Comparison of ENCODE assay signal across 8 cellular contexts in the genomic region with DNA sequence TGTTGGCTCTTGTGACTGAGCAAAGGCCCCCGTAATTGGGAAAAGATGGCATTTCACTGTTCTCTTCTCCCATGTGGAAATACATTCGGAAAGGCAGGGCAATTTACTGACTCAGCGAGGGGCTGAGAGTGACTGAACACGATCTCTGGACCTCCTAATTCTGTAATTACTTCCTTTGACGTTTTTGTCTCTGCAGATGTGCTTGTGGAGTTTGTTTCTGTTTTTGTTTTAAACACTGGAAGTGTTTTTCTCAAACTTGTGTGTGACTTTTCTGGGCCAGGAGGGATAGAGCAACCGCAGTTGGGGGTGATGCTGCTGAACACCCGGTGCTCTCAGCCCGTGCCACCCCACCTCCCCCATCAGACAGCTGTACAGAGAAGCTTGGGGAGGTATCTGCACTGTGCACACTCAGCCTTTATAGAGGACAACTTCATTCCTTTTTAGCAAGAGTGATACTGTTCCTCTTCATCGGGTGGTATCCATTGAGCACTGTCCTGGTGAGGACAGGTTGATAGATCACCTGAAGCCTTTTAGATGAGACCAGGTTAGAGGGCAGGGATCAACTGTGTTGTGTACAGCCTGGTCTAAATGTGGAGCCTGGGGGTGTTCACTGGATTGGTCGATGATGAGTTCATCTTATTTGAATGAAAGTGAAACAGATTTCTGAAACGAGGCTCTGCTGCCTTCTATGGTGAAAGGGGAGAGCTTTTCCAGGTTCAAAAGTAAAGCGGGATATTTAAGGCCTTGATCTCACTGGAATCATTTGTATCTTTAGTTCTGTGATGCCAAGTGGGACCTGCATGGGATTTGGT.
DNase-seq lines count a peak whose midpoint lies in the region; ATAC-seq, FAIRE-seq and TF ChIP-seq lines count a peak whose summit lies in the region.

No MANE protein-coding gene starts in this region.

- H3K4me3 ChIP-seq in GM12878, result peak overlapping the region; percentile 56

- no peaks in the 10 kb centered on the region for H3K9me3 ChIP-seq in GM12878 (replicated peaks; ENCODE audit: control insufficient read depth, insufficient read depth, low read length)

- peak; percentile 71 for FAIRE-seq in GM12878 (lab: Jason Lieb, UNC)

- peak; percentile 44 for DNase-seq in GM04503 (ENCODE audit: low read depth)
- peak; percentile 53 for DNase-seq in GM12878 (ENCODE audit: low read depth, low spot score)
- DNase-seq in medulla oblongata (ENCODE audit: extremely low spot score), result peak; percentile 70
- DNase-seq in progenitor cell of endocrine pancreas (ENCODE audit: low spot score, unreplicated experiment), result no peak
- no peak for DNase-seq in NCI-H446 (lab: John Stamatoyannopoulos, UW)
- DNase-seq in GF-D8 (lab: John Stamatoyannopoulos, UW), result no peak

- no peaks in the 10 kb centered on the region for H3K9me3 Mint-ChIP-seq in progenitor cell of endocrine pancreas (ENCODE audit: low read depth)

- peak; percentile 55 for TF ChIP-seq RAD21 in GM12878 (IDR thresholded peaks at IDR 0.05; ENCODE audit: insufficient read depth, low read depth, low read length)

- no peak overlapping the region; the same call in 1 of the 2 replicates for H2AFZ ChIP-seq in GM12878 (ENCODE audit: control insufficient read depth, low read depth, low read length)

- H3K36me3 Mint-ChIP-seq in progenitor cell of endocrine pancreas (ENCODE audit: insufficient read depth), result peaks cover 1% of the 10 kb centered on the region

- CTCF ChIA-PET in GM12878 (lab: Yijun Ruan, JAX), result interaction anchor here (0.6 to 10.4 kb wide), 16 partner anchors 11 to 128 kb away, joined by 3 to 64 read pairs (median 3); no protein-coding TSS in a partner anchor

- SMC1A ChIA-PET in GM12878 (lab: Charles Lee; ENCODE audit: uncharacterized antibody, unreplicated experiment), result interaction anchor here (0.9 to 3.5 kb wide), 26 partner anchors 10 to 129 kb away, joined by 3 to 28 read pairs (median 4); no protein-coding TSS in a partner anchor

- H4K20me1 ChIP-seq in GM12878 (ENCODE audit: control insufficient read depth, insufficient read depth), result no peaks in the 10 kb centered on the region

- peaks cover 66% of the 10 kb centered on the region for H3K79me2 ChIP-seq in GM12878 (ENCODE audit: control insufficient read depth, insufficient read depth, low read length)

- in situ Hi-C loops in GM12878 (cut with MboI), result no loop called here

- ATAC-seq in GM19463 (IDR thresholded peaks at IDR 0.05; ENCODE audit: unreplicated experiment), result peak; percentile 87
- ATAC-seq in HG03469 (IDR thresholded peaks at IDR 0.05; ENCODE audit: unreplicated experiment), result peak; percentile 68
- peak; percentile 91 for ATAC-seq in GM12878

- RAD21 ChIA-PET in GM12878 (lab: Charles Lee; ENCODE audit: unreplicated experiment), result interaction anchor here (0.6 to 7.8 kb wide), 16 partner anchors 11 to 186 kb away, joined by 3 to 52 read pairs (median 6); a partner anchor contains a TSS

- TF ChIP-seq EP300 in GM12878 (IDR thresholded peaks at IDR 0.05; ENCODE audit: borderline replicate concordance in 1 of 2, control insufficient read depth in 1 of 2, low read depth in 2 of 2, low read length in 2 of 2), result no peak

- no peaks in the 10 kb centered on the region for H3K27me3 Mint-ChIP-seq in progenitor cell of endocrine pancreas

- peaks cover 37% of the 10 kb centered on the region for H3K4me1 ChIP-seq in GM12878 (ENCODE audit: control insufficient read depth, insufficient read depth, low read length)

- H3K27ac ChIP-seq in GM12878 (ENCODE audit: control insufficient read depth, insufficient read depth), result peak overlapping the region; percentile 83

- H3K9ac ChIP-seq in GM12878 (ENCODE audit: control insufficient read depth, insufficient read depth, low read length), result peak overlapping the region; percentile 33

- no peaks in the 10 kb centered on the region for H3K27me3 ChIP-seq in GM12878 (replicated peaks in 1 of 2; ENCODE audit: control insufficient read depth in 2 of 2, insufficient read depth in 2 of 2, low read length in 1 of 2)

- TF ChIP-seq POLR2A in GM12878 (IDR thresholded peaks at IDR 0.05; ENCODE audit: low read depth, low read length), result no peak; the same call in none of the 2 replicates

- WGBS in GM12878 (ENCODE audit: insufficient coverage, insufficient replicate concordance, low lambda C conversion rate, missing lambda C conversion rate), result 43% methylated on average over 12 of the region's 12 CpGs

- TF ChIP-seq CTCF in GM12878 (IDR thresholded peaks at IDR 0.05 in 2 of 3, conservative IDR thresholded peaks at IDR 0.05 in 1 of 3; ENCODE audit: control insufficient read depth in 2 of 3, extremely low read depth in 1 of 3, insufficient read depth in 1 of 3, low read depth in 3 of 3, low read length in 3 of 3) (peak; percentile 13 to 44 (median 25); a peak in 4 of 6 replicates), progenitor cell of endocrine pancreas (IDR thresholded peaks at IDR 0.05; ENCODE audit: unreplicated experiment) (no peak)

- H3K4me1 Mint-ChIP-seq in progenitor cell of endocrine pancreas (ENCODE audit: low read depth), result peaks cover 31% of the 10 kb centered on the region

- peaks cover 9 to 12% of the 10 kb centered on the region in 2 experiments; a peak in 3 of 4 replicates for H3K36me3 ChIP-seq in GM12878 (ENCODE audit: control insufficient read depth in 2 of 2, insufficient read depth in 2 of 2, low read length in 1 of 2)

- BruUV-seq in GM12878 (replicated peaks; lab: Mats Ljungman, UMichigan), result TSS peak; percentile 1

- POLR2A ChIA-PET in GM12878 (lab: Charles Lee), result interaction anchor here (1.0 to 1.9 kb wide), 7 partner anchors 10 to 128 kb away, joined by 3 to 5 read pairs (median 4); no protein-coding TSS in a partner anchor

- no peak overlapping the region for H3K27ac Mint-ChIP-seq in progenitor cell of endocrine pancreas

- intact Hi-C loops in GM12878 (cut with micrococcal nuclease; ENCODE audit: unreplicated experiment), result loop anchor here (2.0 kb wide), 1 partner anchor 77 kb away; no protein-coding TSS in a partner anchor

- H3K4me2 ChIP-seq in GM12878 (ENCODE audit: control insufficient read depth, insufficient read depth), result peak overlapping the region; percentile 92

- H3K4me3 Mint-ChIP-seq in progenitor cell of endocrine pancreas (ENCODE audit: low read depth), result no peak overlapping the region

TF ChIP-seq in GM12878, 131 proteins besides CTCF, POLR2A, EP300 and RAD21 (continues in another document):
- TF ChIP-seq EED (IDR thresholded peaks at IDR 0.05; ENCODE audit: low read depth), result peak; percentile 47; the same call in 1 of the 2 replicates
- 0 out of 2 replicates have a peak, but pooled peaks have one; percentile 20 for TF ChIP-seq ASH2L (IDR thresholded peaks at IDR 0.05; ENCODE audit: borderline replicate concordance, low read depth)
- TF ChIP-seq STAT1 (conservative IDR thresholded peaks at IDR 0.05), result no peak
- TF ChIP-seq ATF7 (IDR thresholded peaks at IDR 0.05; ENCODE audit: low read depth), result peak; percentile 93
- TF ChIP-seq TCF3 (IDR thresholded peaks at IDR 0.05; ENCODE audit: borderline replicate concordance, insufficient read depth, low read depth, low read length), result peak; percentile 73; the same call in 1 of the 2 replicates
- TF ChIP-seq, protein P1, sequence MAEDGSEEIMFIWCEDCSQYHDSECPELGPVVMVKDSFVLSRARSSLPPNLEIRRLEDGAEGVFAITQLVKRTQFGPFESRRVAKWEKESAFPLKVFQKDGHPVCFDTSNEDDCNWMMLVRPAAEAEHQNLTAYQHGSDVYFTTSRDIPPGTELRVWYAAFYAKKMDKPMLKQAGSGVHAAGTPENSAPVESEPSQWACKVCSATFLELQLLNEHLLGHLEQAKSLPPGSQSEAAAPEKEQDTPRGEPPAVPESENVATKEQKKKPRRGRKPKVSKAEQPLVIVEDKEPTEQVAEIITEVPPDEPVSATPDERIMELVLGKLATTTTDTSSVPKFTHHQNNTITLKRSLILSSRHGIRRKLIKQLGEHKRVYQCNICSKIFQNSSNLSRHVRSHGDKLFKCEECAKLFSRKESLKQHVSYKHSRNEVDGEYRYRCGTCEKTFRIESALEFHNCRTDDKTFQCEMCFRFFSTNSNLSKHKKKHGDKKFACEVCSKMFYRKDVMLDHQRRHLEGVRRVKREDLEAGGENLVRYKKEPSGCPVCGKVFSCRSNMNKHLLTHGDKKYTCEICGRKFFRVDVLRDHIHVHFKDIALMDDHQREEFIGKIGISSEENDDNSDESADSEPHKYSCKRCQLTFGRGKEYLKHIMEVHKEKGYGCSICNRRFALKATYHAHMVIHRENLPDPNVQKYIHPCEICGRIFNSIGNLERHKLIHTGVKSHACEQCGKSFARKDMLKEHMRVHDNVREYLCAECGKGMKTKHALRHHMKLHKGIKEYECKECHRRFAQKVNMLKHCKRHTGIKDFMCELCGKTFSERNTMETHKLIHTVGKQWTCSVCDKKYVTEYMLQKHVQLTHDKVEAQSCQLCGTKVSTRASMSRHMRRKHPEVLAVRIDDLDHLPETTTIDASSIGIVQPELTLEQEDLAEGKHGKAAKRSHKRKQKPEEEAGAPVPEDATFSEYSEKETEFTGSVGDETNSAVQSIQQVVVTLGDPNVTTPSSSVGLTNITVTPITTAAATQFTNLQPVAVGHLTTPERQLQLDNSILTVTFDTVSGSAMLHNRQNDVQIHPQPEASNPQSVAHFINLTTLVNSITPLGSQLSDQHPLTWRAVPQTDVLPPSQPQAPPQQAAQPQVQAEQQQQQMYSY (CRISPR knock-in tag; IDR thresholded peaks at IDR 0.05), result no peak
- peak; percentile 4; the same call in 1 of the 2 replicates for TF ChIP-seq SMC3 (IDR thresholded peaks at IDR 0.05; ENCODE audit: borderline replicate concordance, low read length)
- TF ChIP-seq ETV6 (conservative IDR thresholded peaks at IDR 0.05 in 1 of 2, IDR thresholded peaks at IDR 0.05 in 1 of 2; ENCODE audit: borderline replicate concordance in 1 of 2, low read depth in 1 of 2), result peak in 1 of 2 experiments; percentile 23; a peak in 1 of 4 replicates
- TF ChIP-seq SRF (IDR thresholded peaks at IDR 0.05; ENCODE audit: low read depth in 2 of 2, low read length in 2 of 2), result peak in 1 of 2 experiments; percentile 73; a peak in 2 of 4 replicates
- no peak for TF ChIP-seq ZNF217 (IDR thresholded peaks at IDR 0.05)

Comparison
In these comparisons a context has a peak if more than half of its experiments do, and no peak if none do; other contexts are left out.
1. DNase-seq: peak in GM04503 (single experiment), GM12878 (single experiment) and medulla oblongata (single experiment); none in progenitor cell of endocrine pancreas (single experiment), NCI-H446 (0 of 2) and GF-D8 (single experiment).
2. Peak in every context shown above with its lines, with median percentiles within 50 percentile points of each other: ATAC-seq.